30 cellular contexts compared by ENCODE assay signal in genomic region chrX:37726346-37726745, GRCh38. TPM values are rescaled to one million over a fixed set of nuclear protein-coding genes. Genes with fewer than 3 reads are reported as not detected.
"Had no signal": no experiment of that assay in that cellular context is flagged by ENCODE, and none has a peak within 500 bp of the region (broad histone marks: within the 10 kb centered on the region; RNA-seq: fewer than 3 reads in every experiment).

No MANE protein-coding gene starts in this region.

- H3K4me2 ChIP-seq: KMS-11, SK-N-SH had no signal

- H3K27ac ChIP-seq: brain microvascular endothelial cell, KMS-11, SJSA1 had no signal

- ATAC-seq: activated CD8-positive, alpha-beta T cell treated with anti-CD3 and anti-CD28 coated beads for 36 hours; activated T-cell treated with anti-CD3 and anti-CD28 coated beads, Interleukin-2, amount 50 U/mL, for 72 hours; activated T-helper 17 cell treated with anti-CD3 and anti-CD28 coated beads, Interleukin-2, amount 50 U/mL, for 72 hours; Panc1 had no signal

- H3K4me1 ChIP-seq: SJSA1 had no signal

- H3K27me3 ChIP-seq: brain microvascular endothelial cell, SJSA1 had no signal

- H3K9ac ChIP-seq: KMS-11, SK-N-SH had no signal

- FAIRE-seq: TTC549 had no signal

- H3K4me3 ChIP-seq: SJSA1 had no signal

- DNase-seq: activated CD4-positive, alpha-beta T cell treated with anti-CD3 and anti-CD28 coated beads, Interleukin-2, amount 10 ng/mL, durations not matched to agents 24 days and 14 days; activated CD4-positive, alpha-beta T cell treated with anti-CD3 and anti-CD28 coated beads, Interleukin-2, amount 50 U/mL, for 4 hours; activated CD8-positive, alpha-beta T cell treated with anti-CD3 and anti-CD28 coated beads for 36 hours; activated effector memory CD4-positive, alpha-beta T cell treated with anti-CD3 and anti-CD28 coated beads, Interleukin-2, amount 50 U/mL, for 16 hours; activated naive CD4-positive, alpha-beta T cell; activated naive CD4-positive, alpha-beta T cell treated with anti-CD3 and anti-CD28 coated beads, Interleukin-2, amount 50 U/mL, for 16 hours; activated naive CD8-positive, alpha-beta T cell treated with anti-CD3 and anti-CD28 coated beads for 36 hours; activated T-cell treated with anti-CD3 and anti-CD28 coated beads, Interleukin-2, amount 50 U/mL, for 1 hour; activated T-cell treated with anti-CD3 and anti-CD28 coated beads, Interleukin-2, amount 50 U/mL, for 72 hours; anterior cingulate cortex; brain microvascular endothelial cell; central memory CD4-positive, alpha-beta T cell; NCI-H1048; NCI-H1105 treated with DMSO at 0.1 percent for 48 hours; NCI-H1436; NCI-H1694; NCI-H1930; NCI-H2081 treated with DMSO at 0.1 percent for 48 hours; NCI-H226; NCI-H446 treated with DMSO at 0.1 percent for 48 hours; NCI-H524 treated with DMSO at 0.1 percent for 48 hours; RPMI8226; SHP77 treated with DMSO at 0.1 percent for 48 hours; SK-N-SH had no signal

- H3K9me3 ChIP-seq: SJSA1, SK-N-SH had no signal

- H3K36me3 ChIP-seq: brain microvascular endothelial cell, SJSA1 had no signal

RNA-seq across cellular contexts. Expression of gene XK, which starts 40.8 kb away (rescaled TPM):
- total RNA-seq: activated T-cell treated with anti-CD3 and anti-CD28 coated beads, Interleukin-2, amount 50 U/mL, for 72 hours; activated T-helper 17 cell treated with anti-CD3 and anti-CD28 coated beads, Interleukin-2, amount 50 U/mL, for 72 hours had no signal
- polyA plus RNA-seq: SK-N-SH had no signal

RNA-seq across cellular contexts. Expression of gene CYBB, which starts 53.5 kb away (rescaled TPM):
- total RNA-seq: activated CD4-positive, alpha-beta T cell treated with anti-CD3 and anti-CD28 coated beads, Interleukin-2, amount 10 ng/mL, durations not matched to agents 24 days and 14 days; activated CD8-positive, alpha-beta memory T cell treated with anti-CD3 and anti-CD28 coated beads for 36 hours had no signal
- polyA plus RNA-seq: SK-N-SH had no signal
